Comparison of ENCODE assay signal across 19 cellular contexts in genomic region chr13:22744688-22745452, GRCh38.
DNase-seq lines count a peak whose midpoint lies in the region; ATAC-seq and TF ChIP-seq lines count a peak whose summit lies in the region.
"Had no signal": no experiment of that assay in that cellular context is flagged by ENCODE, and none has a peak within 500 bp of the region (broad histone marks: within the 10 kb centered on the region; RNA-seq: fewer than 3 reads in every experiment).

No MANE protein-coding gene starts in this region.

- no peaks in the 10 kb centered on the region for H3K9me3 Mint-ChIP-seq in GM23338
- H3K9me3 Mint-ChIP-seq in stimulated activated memory B cell treated with anti-CD40 and anti-IgM and Interleukin-4, amounts not matched to agents 10 μg/mL and 1 μg/mL and 100 μg/mL, for 72 hours: peaks cover 6% of the 10 kb centered on the region
- H3K9me3 Mint-ChIP-seq in activated naive CD8-positive, alpha-beta T cell treated with anti-CD3 and anti-CD28 coated beads for 36 hours: no peaks in the 10 kb centered on the region
- H3K9me3 Mint-ChIP-seq: activated CD4-positive, alpha-beta T cell treated with anti-CD3 and anti-CD28 coated beads, Interleukin-2, amount 10 ng/mL, durations not matched to agents 24 days and 14 days had no signal

- no peak overlapping the region for H3K4me3 Mint-ChIP-seq in GM23338
- no peak overlapping the region for H3K4me3 Mint-ChIP-seq in stimulated activated memory B cell treated with anti-CD40 and anti-IgM and Interleukin-4, amounts not matched to agents 10 μg/mL and 1 μg/mL and 100 μg/mL, for 72 hours
- H3K4me3 Mint-ChIP-seq in activated naive CD8-positive, alpha-beta T cell treated with anti-CD3 and anti-CD28 coated beads for 36 hours: no peak overlapping the region
- H3K4me3 Mint-ChIP-seq: activated CD4-positive, alpha-beta T cell treated with anti-CD3 and anti-CD28 coated beads, Interleukin-2, amount 10 ng/mL, durations not matched to agents 24 days and 14 days; activated CD8-positive, alpha-beta memory T cell treated with anti-CD3 and anti-CD28 coated beads, Interleukin-2, amount 10 ng/mL, durations not matched to agents 7 days and 5 days; activated naive CD8-positive, alpha-beta T cell; activated T-helper 1 cell treated with anti-CD3 and anti-CD28 coated beads, Interleukin-12 subunit alpha, Interleukin-12 subunit beta, Interleukin-2, Interleukin-4 antibody, amounts not matched to agents 30 ng/mL and 10 ng/mL and 1 ng/mL, durations not matched to agents 14 hours and 24 hours and 36 hours; CD8-positive, alpha-beta T cell had no signal

- no peaks in the 10 kb centered on the region for H3K79me2 ChIP-seq in GM23338 (replicated peaks; ENCODE audit: insufficient read depth)
- no peaks in the 10 kb centered on the region for H3K79me2 ChIP-seq in MM.1S (ENCODE audit: low read length)

- no peak overlapping the region for H3K9ac ChIP-seq in MM.1S (ENCODE audit: low read length)

- H3K27me3 ChIP-seq in GM23338 (ENCODE audit: insufficient read depth) (no peaks in the 10 kb centered on the region), MM.1S (replicated peaks; ENCODE audit: insufficient read depth, low read length) (no peaks in the 10 kb centered on the region)
- H3K27me3 ChIP-seq: esophagus muscularis mucosa had no signal

- H3K27ac ChIP-seq in GM23338 (ENCODE audit: low read depth) (no peak overlapping the region), MM.1S (ENCODE audit: low read length) (peak overlapping the region; percentile 38; the same call in 1 of the 2 replicates)
- H3K27ac ChIP-seq: esophagus muscularis mucosa had no signal

- DNase-seq in GM23338 (ENCODE audit: low spot score): no peak
- peak; percentile 35 for DNase-seq in MM.1S
- DNase-seq in amniotic epithelial cell (ENCODE audit: low read depth): peak; percentile 13
- no peak for DNase-seq in activated naive CD8-positive, alpha-beta T cell treated with anti-CD3 and anti-CD28 coated beads for 36 hours
- DNase-seq: activated CD4-positive, alpha-beta T cell treated with anti-CD3 and anti-CD28 coated beads, Interleukin-2, amount 10 ng/mL, durations not matched to agents 24 days and 14 days; activated CD8-positive, alpha-beta memory T cell treated with anti-CD3 and anti-CD28 coated beads, Interleukin-2, amount 10 ng/mL, durations not matched to agents 7 days and 5 days; AML-193; CD8-positive, alpha-beta T cell; effector CD8-positive, alpha-beta T cell; KBM-7; NCI-H1694 treated with DMSO at 0.1 percent for 48 hours; NCI-H748 treated with DMSO at 0.1 percent for 48 hours; stimulated activated naive CD4-positive, alpha-beta T cell had no signal

- H3K4me1 ChIP-seq in GM23338 (ENCODE audit: insufficient read depth) (no peaks in the 10 kb centered on the region), MM.1S (ENCODE audit: low read length) (no peaks in the 10 kb centered on the region)
- H3K4me1 ChIP-seq: esophagus muscularis mucosa had no signal

- no peak overlapping the region for H3K27ac Mint-ChIP-seq in GM23338
- H3K27ac Mint-ChIP-seq in stimulated activated memory B cell treated with anti-CD40 and anti-IgM and Interleukin-4, amounts not matched to agents 10 μg/mL and 1 μg/mL and 100 μg/mL, for 72 hours: no peak overlapping the region
- no peak overlapping the region for H3K27ac Mint-ChIP-seq in activated naive CD8-positive, alpha-beta T cell treated with anti-CD3 and anti-CD28 coated beads for 36 hours
- H3K27ac Mint-ChIP-seq: activated CD4-positive, alpha-beta T cell treated with anti-CD3 and anti-CD28 coated beads, Interleukin-2, amount 10 ng/mL, durations not matched to agents 24 days and 14 days; activated CD8-positive, alpha-beta memory T cell treated with anti-CD3 and anti-CD28 coated beads, Interleukin-2, amount 10 ng/mL, durations not matched to agents 7 days and 5 days; activated naive CD8-positive, alpha-beta T cell; activated T-helper 1 cell treated with anti-CD3 and anti-CD28 coated beads, Interleukin-12 subunit alpha, Interleukin-12 subunit beta, Interleukin-2, Interleukin-4 antibody, amounts not matched to agents 30 ng/mL and 10 ng/mL and 1 ng/mL, durations not matched to agents 14 hours and 24 hours and 36 hours; CD8-positive, alpha-beta T cell had no signal

- no peaks in the 10 kb centered on the region for H4K20me1 ChIP-seq in GM23338 (replicated peaks; ENCODE audit: insufficient read depth)
- no peaks in the 10 kb centered on the region for H4K20me1 ChIP-seq in MM.1S (ENCODE audit: insufficient read depth, low read length)

- H3K27me3 Mint-ChIP-seq in GM23338 (ENCODE audit: insufficient read depth, low read depth, poor library complexity): peaks cover 5% of the 10 kb centered on the region
- no peaks in the 10 kb centered on the region for H3K27me3 Mint-ChIP-seq in stimulated activated memory B cell treated with anti-CD40 and anti-IgM and Interleukin-4, amounts not matched to agents 10 μg/mL and 1 μg/mL and 100 μg/mL, for 72 hours
- H3K27me3 Mint-ChIP-seq in activated naive CD8-positive, alpha-beta T cell treated with anti-CD3 and anti-CD28 coated beads for 36 hours: no peaks in the 10 kb centered on the region
- H3K27me3 Mint-ChIP-seq: activated CD4-positive, alpha-beta T cell treated with anti-CD3 and anti-CD28 coated beads, Interleukin-2, amount 10 ng/mL, durations not matched to agents 24 days and 14 days; activated CD8-positive, alpha-beta memory T cell treated with anti-CD3 and anti-CD28 coated beads, Interleukin-2, amount 10 ng/mL, durations not matched to agents 7 days and 5 days had no signal

- H3K4me3 ChIP-seq in GM23338 (no peak overlapping the region), MM.1S (ENCODE audit: low read length) (peak overlapping the region; percentile 17; the same call in 1 of the 2 replicates)
- H3K4me3 ChIP-seq: esophagus muscularis mucosa had no signal

- H3K36me3 Mint-ChIP-seq in GM23338 (ENCODE audit: low read depth): no peaks in the 10 kb centered on the region
- no peaks in the 10 kb centered on the region for H3K36me3 Mint-ChIP-seq in stimulated activated memory B cell treated with anti-CD40 and anti-IgM and Interleukin-4, amounts not matched to agents 10 μg/mL and 1 μg/mL and 100 μg/mL, for 72 hours
- H3K36me3 Mint-ChIP-seq in activated naive CD8-positive, alpha-beta T cell treated with anti-CD3 and anti-CD28 coated beads for 36 hours: no peaks in the 10 kb centered on the region
- H3K36me3 Mint-ChIP-seq: activated CD8-positive, alpha-beta memory T cell treated with anti-CD3 and anti-CD28 coated beads, Interleukin-2, amount 10 ng/mL, durations not matched to agents 7 days and 5 days; activated naive CD8-positive, alpha-beta T cell; CD8-positive, alpha-beta T cell had no signal

- H3K4me2 ChIP-seq in GM23338 (no peak overlapping the region), MM.1S (ENCODE audit: low read depth, low read length) (0 out of 2 replicates have a peak overlapping the region, but pooled peaks have one; percentile 15)

- peak; percentile 57 for ATAC-seq in GM23338
- ATAC-seq in stimulated activated memory B cell treated with anti-CD40 and anti-IgM and Interleukin-4, amounts not matched to agents 10 μg/mL and 1 μg/mL and 100 μg/mL, for 72 hours: peak; percentile 31
- ATAC-seq in GM18868 (IDR thresholded peaks at IDR 0.05; ENCODE audit: unreplicated experiment): no peak
- ATAC-seq in GM18861 (IDR thresholded peaks at IDR 0.05; ENCODE audit: unreplicated experiment): no peak
- ATAC-seq: activated CD8-positive, alpha-beta memory T cell treated with anti-CD3 and anti-CD28 coated beads, Interleukin-2, amount 10 ng/mL, durations not matched to agents 7 days and 5 days; CD8-positive, alpha-beta T cell had no signal

- H3F3A ChIP-seq in GM23338 (replicated peaks; ENCODE audit: low read depth) (no peaks in the 10 kb centered on the region), MM.1S (ENCODE audit: insufficient read depth, low read length) (no peaks in the 10 kb centered on the region)

- no peaks in the 10 kb centered on the region for H3K9me2 ChIP-seq in GM23338 (ENCODE audit: insufficient read depth)
- no peaks in the 10 kb centered on the region for H3K9me2 ChIP-seq in MM.1S (replicated peaks; ENCODE audit: insufficient read depth, low read length)

- no peaks in the 10 kb centered on the region for H3K9me3 ChIP-seq in MM.1S (replicated peaks; ENCODE audit: insufficient read depth, low read length)

- H3K36me3 ChIP-seq in GM23338 (ENCODE audit: insufficient read depth) (no peaks in the 10 kb centered on the region), MM.1S (replicated peaks; ENCODE audit: insufficient read depth, low read length) (no peaks in the 10 kb centered on the region)
- H3K36me3 ChIP-seq: esophagus muscularis mucosa had no signal

- TF ChIP-seq CTCF in GM23338 (conservative IDR thresholded peaks at IDR 0.05; ENCODE audit: low read depth in 2 of 2) (no peak), MM.1S (IDR thresholded peaks at IDR 0.05; ENCODE audit: low read length) (no peak)

- H2AFZ ChIP-seq in GM23338: peak overlapping the region; percentile 58; the same call in 1 of the 2 replicates
- H2AFZ ChIP-seq in MM.1S (ENCODE audit: low read length): no peak overlapping the region

- H3K4me1 Mint-ChIP-seq in GM23338: no peaks in the 10 kb centered on the region; the same call in 2 of the 3 replicates
- H3K4me1 Mint-ChIP-seq in stimulated activated memory B cell treated with anti-CD40 and anti-IgM and Interleukin-4, amounts not matched to agents 10 μg/mL and 1 μg/mL and 100 μg/mL, for 72 hours: no peaks in the 10 kb centered on the region
- no peaks in the 10 kb centered on the region for H3K4me1 Mint-ChIP-seq in activated naive CD8-positive, alpha-beta T cell treated with anti-CD3 and anti-CD28 coated beads for 36 hours
- H3K4me1 Mint-ChIP-seq: activated CD4-positive, alpha-beta T cell treated with anti-CD3 and anti-CD28 coated beads, Interleukin-2, amount 10 ng/mL, durations not matched to agents 24 days and 14 days; activated CD8-positive, alpha-beta memory T cell treated with anti-CD3 and anti-CD28 coated beads, Interleukin-2, amount 10 ng/mL, durations not matched to agents 7 days and 5 days had no signal

TF ChIP-seq in GM23338, 12 proteins besides CTCF, POLR2A, EP300 and RAD21 (continues in another document):
- no peak for TF ChIP-seq JUNB (IDR thresholded peaks at IDR 0.05; ENCODE audit: unreplicated experiment)
- no peak for TF ChIP-seq STAT1 (IDR thresholded peaks at IDR 0.05; ENCODE audit: unreplicated experiment)
- TF ChIP-seq EZH2phosphoT487 (IDR thresholded peaks at IDR 0.05; ENCODE audit: unreplicated experiment): no peak
- no peak for TF ChIP-seq ZNF331 (CRISPR knock-in tag; IDR thresholded peaks at IDR 0.05; ENCODE audit: low read depth)
- TF ChIP-seq EZH2 (IDR thresholded peaks at IDR 0.05; ENCODE audit: low read depth, unreplicated experiment): no peak
- no peak for TF ChIP-seq NANOG (IDR thresholded peaks at IDR 0.05; ENCODE audit: borderline replicate concordance)

Comparison
In these comparisons a context has a peak if more than half of its experiments do, and no peak if none do; other contexts are left out.
1. ATAC-seq: peak in GM23338 (single experiment) and stimulated activated memory B cell treated with anti-CD40 and anti-IgM and Interleukin-4, amounts not matched to agents 10 μg/mL and 1 μg/mL and 100 μg/mL, for 72 hours (single experiment); none in GM18868 (single experiment) and GM18861 (single experiment).
2. DNase-seq: peak in MM.1S (single experiment) and amniotic epithelial cell (single experiment); none in GM23338 (single experiment) and activated naive CD8-positive, alpha-beta T cell treated with anti-CD3 and anti-CD28 coated beads for 36 hours (single experiment).